In genomic region chr3:57007513-57008415, GRCh38 we compare ENCODE assay signal across 7 cellular contexts. TPM values are rescaled to one million over a fixed set of nuclear protein-coding genes. Genes with fewer than 3 reads are reported as not detected.
DNase-seq lines count a peak whose midpoint lies in the region; ATAC-seq and TF ChIP-seq lines count a peak whose summit lies in the region.

No MANE protein-coding gene starts in this region.

- H3K9ac ChIP-seq in IMR-90 (ENCODE audit: low read depth, low read length) = peak overlapping the region; percentile 47

- H3K4me3 ChIP-seq in IMR-90 (ENCODE audit: insufficient read depth, low read depth, low read length) = no peak overlapping the region

- peak overlapping the region; percentile 87; the same call in 1 of the 2 replicates for H3K27ac ChIP-seq in IMR-90 (ENCODE audit: insufficient read depth, low read length)

- H2BK120ac ChIP-seq in IMR-90 (ENCODE audit: low read depth, low read length) = peak overlapping the region; percentile 97

- no TSS peak for BruUV-seq in IMR-90 (replicated peaks; lab: Mats Ljungman, UMichigan)

- peak overlapping the region; percentile 82; the same call in 1 of the 2 replicates for H4K5ac ChIP-seq in IMR-90 (ENCODE audit: low read depth, low read length)

- H3K4me1 ChIP-seq in IMR-90 (ENCODE audit: control insufficient read depth, insufficient read depth, low read length) = peaks cover 24% of the 10 kb centered on the region

- 0 out of 4 replicates have a peak, but pooled peaks cover 0 to 3% of the 10 kb centered on the region in 2 experiments for H3K79me1 ChIP-seq in IMR-90 (ENCODE audit: low read depth in 1 of 2, low read length in 2 of 2)

- H3K9me1 ChIP-seq in IMR-90 (ENCODE audit: insufficient read depth, low read length) = peaks cover 20% of the 10 kb centered on the region

- peak overlapping the region; percentile 76 for H3K4ac ChIP-seq in IMR-90 (ENCODE audit: low read depth, low read length)

- DNase-seq in IMR-90 (peak; percentile 85), iPS-NIHi7 (ENCODE audit: extremely low spot score) (peak; percentile 53)
- DNase-seq in stimulated activated CD8-positive, alpha-beta memory T cell treated with anti-CD3 and anti-CD28 coated beads, Interleukin-2, amount 100 ng/mL, for 48 hours (ENCODE audit: low read depth in 2 of 2) = peak; percentile 5 to 17
- DNase-seq in effector CD4-positive, alpha-beta T cell = no peak

- ATAC-seq in IMR-90 (ENCODE audit: low read depth) = peak; percentile 95
- no peak for ATAC-seq in GM18909 (IDR thresholded peaks at IDR 0.05; ENCODE audit: poor library complexity, unreplicated experiment)
- ATAC-seq in HG02870 (IDR thresholded peaks at IDR 0.05; ENCODE audit: unreplicated experiment) = no peak

- H3K27me3 ChIP-seq in IMR-90 (ENCODE audit: control insufficient read depth, insufficient read depth, low read length) = 0 out of 2 replicates have a peak, but pooled peaks cover 2% of the 10 kb centered on the region

- H3K36me3 Mint-ChIP-seq in activated naive CD8-positive, alpha-beta T cell = no peaks in the 10 kb centered on the region

- H2AK5ac ChIP-seq in IMR-90 (ENCODE audit: low read depth, low read length) = peak overlapping the region; percentile 20

- intact Hi-C loops in IMR-90 (cut with micrococcal nuclease) = loop anchor here (5.0 kb wide), 1 partner anchor 155 kb away; no protein-coding TSS in a partner anchor

- H3K23ac ChIP-seq in IMR-90 (ENCODE audit: low read depth, low read length) = peak overlapping the region; percentile 86

- H2AK9ac ChIP-seq in IMR-90 (replicated peaks; ENCODE audit: low read depth, low read length, poor library complexity) = peak overlapping the region; percentile 83

- no peak for TF ChIP-seq CTCF in IMR-90 (conservative IDR thresholded peaks at IDR 0.05; ENCODE audit: low read depth, low read length)

- peak overlapping the region; percentile 66 for H3K27ac Mint-ChIP-seq in activated naive CD8-positive, alpha-beta T cell

- H2BK5ac ChIP-seq in IMR-90 (ENCODE audit: low read depth, low read length, poor library complexity, severe bottlenecking) = peak overlapping the region; percentile 51

- H3K36me3 ChIP-seq in IMR-90 (ENCODE audit: control insufficient read depth, insufficient read depth, low read length) = no peaks in the 10 kb centered on the region; the same call in 1 of the 2 replicates

- peak overlapping the region; percentile 43; the same call in 2 of the 3 replicates for H2BK15ac ChIP-seq in IMR-90 (ENCODE audit: low read depth, low read length)

- POLR2A ChIA-PET in IMR-90 (lab: Charles Lee; ENCODE audit: unreplicated experiment) = no interaction called here

- H4K20me1 ChIP-seq in IMR-90 (ENCODE audit: insufficient read depth, low read length) = no peaks in the 10 kb centered on the region

- H3K4me3 Mint-ChIP-seq in activated naive CD8-positive, alpha-beta T cell = no peak overlapping the region

- no peak for TF ChIP-seq POLR2A in IMR-90 (IDR thresholded peaks at IDR 0.05; ENCODE audit: low read depth, low read length)

- peak overlapping the region; percentile 88 for H2AFZ ChIP-seq in IMR-90 (replicated peaks; ENCODE audit: low read length, poor library complexity)

- H3K9me3 Mint-ChIP-seq in activated naive CD8-positive, alpha-beta T cell (ENCODE audit: low read depth) = no peaks in the 10 kb centered on the region

- TF ChIP-seq RAD21 in IMR-90 (IDR thresholded peaks at IDR 0.05; ENCODE audit: low read length) = no peak

- H3K27me3 Mint-ChIP-seq in activated naive CD8-positive, alpha-beta T cell = peaks cover 3% of the 10 kb centered on the region

- H3K4me1 Mint-ChIP-seq in activated naive CD8-positive, alpha-beta T cell (ENCODE audit: low read depth) = peaks cover 6% of the 10 kb centered on the region

- peak overlapping the region; percentile 69 for H4K91ac ChIP-seq in IMR-90 (ENCODE audit: insufficient read depth, low read depth, low read length)

- H3K56ac ChIP-seq in IMR-90 (ENCODE audit: extremely low read depth, insufficient read depth, low read length) = peak overlapping the region; percentile 63; the same call in 1 of the 2 replicates

- peak overlapping the region; percentile 10 to 78 for H4K8ac ChIP-seq in IMR-90 (ENCODE audit: low read depth in 2 of 2, low read length in 2 of 2)

- dilution Hi-C loops in IMR-90 (cut with HindIII; ENCODE audit: low sequenced_read_pairs, unreplicated experiment) = no loop called here

- H3K14ac ChIP-seq in IMR-90 (replicated peaks; ENCODE audit: low read depth, low read length) = peak overlapping the region; percentile 82

- H3K9me3 ChIP-seq in IMR-90 (ENCODE audit: control insufficient read depth, insufficient read depth, low read length) = no peaks in the 10 kb centered on the region; the same call in 1 of the 2 replicates

- peak overlapping the region; percentile 73 for H3K4me2 ChIP-seq in IMR-90 (ENCODE audit: low read depth, low read length)

- 13% methylated on average over 6 of the region's 18 CpGs; no CpG with 5 or more reads in 1 of the 2 experiments for WGBS in IMR-90 (ENCODE audit: extremely low coverage in 2 of 2, insufficient read length in 1 of 2), 2 experiments

- CTCF ChIA-PET in IMR-90 (lab: Yijun Ruan, JAX) = interaction anchor here (1.8 kb wide), 1 partner anchor 12 kb away, joined by 8 read pairs; no protein-coding TSS in a partner anchor

- peak overlapping the region; percentile 49 for H3K18ac ChIP-seq in IMR-90 (ENCODE audit: low read depth, low read length)

- in situ Hi-C loops in IMR-90 (cut with MboI; ENCODE audit: low sequenced_read_pairs) = no loop called here

- peak overlapping the region; percentile 77 for H2BK20ac ChIP-seq in IMR-90 (ENCODE audit: low read depth, low read length)

TF ChIP-seq in IMR-90, 13 proteins besides CTCF, POLR2A, EP300 and RAD21:
- TF ChIP-seq MAFK (IDR thresholded peaks at IDR 0.05; ENCODE audit: low read depth, low read length) (no peak), FOS (IDR thresholded peaks at IDR 0.05; ENCODE audit: low read depth, low read length) (peak; percentile 40; the same call in 1 of the 2 replicates), MXI1 (IDR thresholded peaks at IDR 0.05; ENCODE audit: borderline replicate concordance, low read depth, low read length) (peak; percentile 31; the same call in 1 of the 2 replicates)

RNA-seq across cellular contexts. Expression of gene SPATA12, which starts 52.7 kb away (rescaled TPM):
- total RNA-seq in IMR-90 (2012; rRNA removed) = under 0.01 TPM in 1 of 2 replicates, not detected in the other
- not detected in 2 replicates for polyA plus RNA-seq in IMR-90 (2012; rRNA removed)
- polyA plus RNA-seq in IMR-90 (2012; cell fraction: cytosol; rRNA removed) = not detected in 2 replicates
- not detected in 2 replicates for polyA plus RNA-seq in IMR-90 (2012; cell fraction: nucleus; rRNA removed; ENCODE audit: low replicate concordance)
